ENCODE assay signal across 19 cellular contexts in genomic region chr11:118768715-118769114, GRCh38. TPM values are rescaled to one million over a fixed set of nuclear protein-coding genes. Genes with fewer than 3 reads are reported as not detected.
DNase-seq lines count a peak whose midpoint lies in the region; ATAC-seq and TF ChIP-seq lines count a peak whose summit lies in the region.
"Had no signal": no experiment of that assay in that cellular context is flagged by ENCODE, and none has a peak within 500 bp of the region (broad histone marks: within the 10 kb centered on the region; RNA-seq: fewer than 3 reads in every experiment).

No MANE protein-coding gene starts in this region.

- H3K27me3 Mint-ChIP-seq in CD4-positive, CD25-positive, alpha-beta regulatory T cell, result no peaks in the 10 kb centered on the region
- H3K27me3 Mint-ChIP-seq in chondrocyte (ENCODE audit: low read depth), result no peaks in the 10 kb centered on the region
- H3K27me3 Mint-ChIP-seq in natural killer cell (ENCODE audit: low read depth in 2 of 2), result no peaks in the 10 kb centered on the region

- no peak overlapping the region for H3K27ac ChIP-seq in CD4-positive, CD25-positive, alpha-beta regulatory T cell (ENCODE audit: insufficient read depth, low read length, poor library complexity, severe bottlenecking)
- H3K27ac ChIP-seq in GM23248 (peak overlapping the region; percentile 13; the same call in 1 of the 2 replicates), caudate nucleus (ENCODE audit: low read depth, low read length) (no peak overlapping the region)
- H3K27ac ChIP-seq: brain microvascular endothelial cell, ovary, SJCRH30, testis had no signal

- ATAC-seq in CD4-positive, CD25-positive, alpha-beta regulatory T cell (ENCODE audit: low read depth in 2 of 2), result no peak
- ATAC-seq in natural killer cell, result peak in 1 of 3 donors; percentile 7
- ATAC-seq in HG03175 (IDR thresholded peaks at IDR 0.05; ENCODE audit: unreplicated experiment), result no peak
- ATAC-seq: activated naive CD4-positive, alpha-beta T cell treated with anti-CD3 and anti-CD28 coated beads, Interleukin-2, amount 50 U/mL, for 72 hours; gastrocnemius medialis; HCT116 had no signal

- H3F3A ChIP-seq in GM23248 (ENCODE audit: insufficient read depth), result peaks cover 26% of the 10 kb centered on the region

- peaks cover 15% of the 10 kb centered on the region; the same call in 1 of the 2 replicates for H4K20me1 ChIP-seq in GM23248 (ENCODE audit: insufficient read depth)

- in situ Hi-C loops in GM23248 (cut with MboI), result no loop called here

- H2AFZ ChIP-seq in GM23248, result no peak overlapping the region

- H3K36me3 ChIP-seq in CD4-positive, CD25-positive, alpha-beta regulatory T cell (ENCODE audit: control insufficient read depth, insufficient read depth, low read length), result peaks cover 79% of the 10 kb centered on the region
- peaks cover 67% of the 10 kb centered on the region for H3K36me3 ChIP-seq in GM23248 (ENCODE audit: low read depth)
- H3K36me3 ChIP-seq: ovary had no signal

- H3K9me3 Mint-ChIP-seq in CD4-positive, CD25-positive, alpha-beta regulatory T cell, result no peaks in the 10 kb centered on the region
- no peaks in the 10 kb centered on the region for H3K9me3 Mint-ChIP-seq in chondrocyte (ENCODE audit: low read depth)
- H3K9me3 Mint-ChIP-seq in natural killer cell, result no peaks in the 10 kb centered on the region
- H3K9me3 Mint-ChIP-seq: activated naive CD4-positive, alpha-beta T cell treated with anti-CD3 and anti-CD28 coated beads, Interleukin-2, amount 50 U/mL, for 72 hours; T-helper 2 cell treated with Interferon-gamma antibody and Interleukin-4, amounts not matched to agents 5 μg/mL and 100 μg/mL, for 36 hours had no signal

- H3K27ac Mint-ChIP-seq in CD4-positive, CD25-positive, alpha-beta regulatory T cell, result peak overlapping the region in 2 of 3 donors; percentile 53 to 76
- H3K27ac Mint-ChIP-seq in chondrocyte (ENCODE audit: unreplicated experiment) (peak overlapping the region; percentile 32), natural killer cell (peak overlapping the region; percentile 64 to 82)
- H3K27ac Mint-ChIP-seq: T-helper 2 cell treated with Interferon-gamma antibody and Interleukin-4, amounts not matched to agents 5 μg/mL and 100 μg/mL, for 36 hours had no signal

- peaks cover 54% of the 10 kb centered on the region for H3K4me1 ChIP-seq in CD4-positive, CD25-positive, alpha-beta regulatory T cell (ENCODE audit: control insufficient read depth, insufficient read depth, low read length, poor library complexity, severe bottlenecking)
- H3K4me1 ChIP-seq in GM23248 (ENCODE audit: insufficient read depth), result peaks cover 11% of the 10 kb centered on the region; the same call in 1 of the 2 replicates
- H3K4me1 ChIP-seq: SJCRH30 had no signal

- H3K79me2 ChIP-seq in GM23248 (ENCODE audit: insufficient read depth), result peaks cover 100% of the 10 kb centered on the region

- H3K9ac ChIP-seq in GM23248, result no peak overlapping the region

- H3K4me2 ChIP-seq in GM23248 (ENCODE audit: unreplicated experiment), result no peak overlapping the region

- peaks cover 33 to 85% (median 49%) of the 10 kb centered on the region in 4 donors for H3K4me1 Mint-ChIP-seq in CD4-positive, CD25-positive, alpha-beta regulatory T cell
- peaks cover 48% of the 10 kb centered on the region for H3K4me1 Mint-ChIP-seq in chondrocyte (ENCODE audit: low read depth)
- peaks cover 58 to 62% of the 10 kb centered on the region in 2 donors for H3K4me1 Mint-ChIP-seq in natural killer cell

- TF ChIP-seq CTCF in chondrocyte (IDR thresholded peaks at IDR 0.05), result no peak
- no peak for TF ChIP-seq CTCF in natural killer cell (IDR thresholded peaks at IDR 0.05)

- H3K9me2 ChIP-seq in GM23248 (ENCODE audit: insufficient read depth), result no peaks in the 10 kb centered on the region

- 51 to 52% methylated on average over 3 of the region's 3 CpGs for WGBS in GM23248 (ENCODE audit: low coverage in 1 of 2, low lambda C conversion rate in 2 of 2, missing lambda C conversion rate in 2 of 2), 2 experiments

- DNase-seq in CD4-positive, CD25-positive, alpha-beta regulatory T cell, result no peak
- no peak for DNase-seq in GM23248
- no peak for DNase-seq in chondrocyte (ENCODE audit: low spot score)
- DNase-seq in natural killer cell, result no peak
- DNase-seq in retina, result no peak
- DNase-seq in NCI-H2107 (lab: John Stamatoyannopoulos, UW), result no peak
- no peak for DNase-seq in caudate nucleus (lab: John Stamatoyannopoulos, UW)
- DNase-seq: brain microvascular endothelial cell; gastrocnemius medialis; Kasumi-1; NCI-H69; ovary; SJCRH30; stimulated activated CD4-positive, alpha-beta T cell treated with anti-CD3 and anti-CD28 coated beads, Interleukin-4, amount 100 ng/mL, for 1 hour; testis had no signal

- H3K36me3 Mint-ChIP-seq in CD4-positive, CD25-positive, alpha-beta regulatory T cell, result peaks cover 47% of the 10 kb centered on the region
- H3K36me3 Mint-ChIP-seq in chondrocyte (ENCODE audit: low read depth), result peaks cover 18% of the 10 kb centered on the region
- peaks cover under 1% of the 10 kb centered on the region for H3K36me3 Mint-ChIP-seq in natural killer cell

- no peaks in the 10 kb centered on the region for H3K9me3 ChIP-seq in CD4-positive, CD25-positive, alpha-beta regulatory T cell (ENCODE audit: control insufficient read depth in 2 of 2, low read length in 2 of 2)
- no peaks in the 10 kb centered on the region for H3K9me3 ChIP-seq in GM23248 (ENCODE audit: low read depth)
- H3K9me3 ChIP-seq: gastrocnemius medialis, ovary, SJCRH30, testis had no signal

- no peaks in the 10 kb centered on the region for H3K27me3 ChIP-seq in CD4-positive, CD25-positive, alpha-beta regulatory T cell (ENCODE audit: control insufficient read depth, insufficient read depth, low read length)
- no peaks in the 10 kb centered on the region for H3K27me3 ChIP-seq in GM23248 (replicated peaks; ENCODE audit: insufficient read depth)
- H3K27me3 ChIP-seq: brain microvascular endothelial cell, gastrocnemius medialis, ovary, SJCRH30, testis had no signal

- intact Hi-C loops in natural killer cell (cut with micrococcal nuclease), result no loop called here

- H3K4me3 Mint-ChIP-seq in CD4-positive, CD25-positive, alpha-beta regulatory T cell, result peak overlapping the region in 2 of 4 donors; percentile 52 to 67
- no peak overlapping the region for H3K4me3 Mint-ChIP-seq in chondrocyte (ENCODE audit: unreplicated experiment)
- peak overlapping the region; percentile 22 for H3K4me3 Mint-ChIP-seq in natural killer cell
- H3K4me3 Mint-ChIP-seq: T-helper 2 cell treated with Interferon-gamma antibody and Interleukin-4, amounts not matched to agents 5 μg/mL and 100 μg/mL, for 36 hours had no signal

- H3K4me3 ChIP-seq in CD4-positive, CD25-positive, alpha-beta regulatory T cell (ENCODE audit: low read depth, low read length), result peak overlapping the region; percentile 32
- H3K4me3 ChIP-seq in GM23248, result no peak overlapping the region
- H3K4me3 ChIP-seq: gastrocnemius medialis, ovary, SJCRH30, testis had no signal

RNA-seq across cellular contexts. Expression of gene DDX6, which starts 22.2 kb away (rescaled TPM):
- total RNA-seq in CD4-positive, CD25-positive, alpha-beta regulatory T cell, result 293 TPM
- 100 to 1,000 TPM in 1 of 4 donors, 10 to 100 TPM in 3; 79.0 to 103 (median 94.6) TPM for polyA plus RNA-seq in CD4-positive, CD25-positive, alpha-beta regulatory T cell
- total RNA-seq in GM23248 (2014; rRNA removed; shearing (Covaris generic)), result 84.6 and 88.9 TPM in 2 replicates
- 20.9 and 21.3 TPM in 2 replicates for polyA plus RNA-seq in GM23248 (2016; fragmentation: Nextera tagmentation; extraction: Ambion mirVana)
- total RNA-seq in chondrocyte, result 135 to 156 TPM (median 136 TPM) in 3 replicates
- 100 to 1,000 TPM; 350 to 369 (median 364) TPM for total RNA-seq in natural killer cell
